Comparison of ENCODE assay signal across 23 cellular contexts in genomic region chr3:8652323-8652987, GRCh38. TPM values are rescaled to one million over a fixed set of nuclear protein-coding genes. Genes with fewer than 3 reads are reported as not detected.
"Had no signal": no experiment of that assay in that cellular context is flagged by ENCODE, and none has a peak within 500 bp of the region (broad histone marks: within the 10 kb centered on the region; RNA-seq: fewer than 3 reads in every experiment).

No MANE protein-coding gene starts in this region.

- H3K27ac ChIP-seq: cardiac muscle cell, parathyroid adenoma, transverse colon had no signal

- ATAC-seq: activated T-cell treated with anti-CD3 and anti-CD28 coated beads, Interleukin-2, amount 50 U/mL, for 72 hours; esophagus mucosa; natural killer cell treated with Interleukin-12 subunit alpha and Interleukin-12 subunit beta and Interleukin-15 and Interleukin-18, amount 100 ng/mL, for 72 hours; sciatic nerve; stimulated activated naive B cell treated with anti-CD40 and anti-IgM and Interleukin-4, amounts not matched to agents 10 μg/mL and 1 μg/mL and 100 μg/mL, for 72 hours had no signal

- H2AFZ ChIP-seq: parathyroid adenoma had no signal

- H3K4me3 ChIP-seq: cardiac muscle cell, transverse colon had no signal

- DNase-seq: activated B cell treated with CpG ODN at 0.5 μM for 24 hours; activated CD4-positive, alpha-beta memory T cell treated with anti-CD3 and anti-CD28 coated beads for 36 hours; activated CD4-positive, alpha-beta T cell treated with anti-CD3 and anti-CD28 coated beads for 48 hours; activated effector memory CD4-positive, alpha-beta T cell treated with Interleukin-2 at 50 U/mL for 16 hours; activated naive CD4-positive, alpha-beta T cell treated with anti-CD3 and anti-CD28 coated beads, Interleukin-2, amount 10 ng/mL, durations not matched to agents 7 days and 5 days; activated T-cell treated with anti-CD3 and anti-CD28 coated beads, Interleukin-2, amount 50 U/mL, for 72 hours; effector CD8-positive, alpha-beta T cell; foreskin melanocyte; hippocampal formation; midbrain; nucleus accumbens; stimulated activated CD4-positive, alpha-beta T cell treated with anti-CD3 and anti-CD28 coated beads, Interleukin-2, amount 100 ng/mL, for 48 hours; stimulated activated CD8-positive, alpha-beta memory T cell treated with anti-CD3 and anti-CD28 coated beads, Interleukin-4, amount 100 ng/mL, for 48 hours; stimulated activated naive B cell treated with anti-CD40 and anti-IgM and Interleukin-4, amounts not matched to agents 10 μg/mL and 1 μg/mL and 100 μg/mL, for 72 hours had no signal

- H3K9me3 ChIP-seq: transverse colon had no signal

- H3K79me2 ChIP-seq: parathyroid adenoma had no signal

- FAIRE-seq: endothelial cell of umbilical vein, urothelium cell line had no signal

- H3K9ac ChIP-seq: parathyroid adenoma had no signal

- H3K36me3 ChIP-seq: cardiac muscle cell, transverse colon had no signal

- H3K27me3 ChIP-seq: cardiac muscle cell, transverse colon had no signal

RNA-seq across cellular contexts. Expression of gene SSUH2, which starts 7.9 kb away (rescaled TPM):
- total RNA-seq: activated B cell treated with CpG ODN at 0.5 μM for 24 hours; activated CD4-positive, alpha-beta memory T cell treated with anti-CD3 and anti-CD28 coated beads for 36 hours; chondrocyte; natural killer cell treated with Interleukin-12 subunit alpha and Interleukin-12 subunit beta and Interleukin-15 and Interleukin-18, amount 100 ng/mL, for 72 hours had no signal
- polyA plus RNA-seq: cardiac muscle cell, endothelial cell of umbilical vein had no signal
